ENCODE assay signal across 15 cellular contexts in genomic region chr10:6567203-6567703, GRCh38.
"Had no signal": no experiment of that assay in that cellular context is flagged by ENCODE, and none has a peak within 500 bp of the region (broad histone marks: within the 10 kb centered on the region; RNA-seq: fewer than 3 reads in every experiment).

No MANE protein-coding gene starts in this region.

- H3K9me3 ChIP-seq: body of pancreas, prostate gland had no signal

- ATAC-seq: body of pancreas, esophagus mucosa, left colon, sciatic nerve had no signal

- H3K36me3 Mint-ChIP-seq: naive B cell had no signal

- DNase-seq: activated CD4-positive, CD25-positive, alpha-beta regulatory T cell; activated CD8-positive, alpha-beta memory T cell treated with anti-CD3 and anti-CD28 coated beads, Interleukin-2, amount 50 U/mL, for 48 hours; activated effector memory CD4-positive, alpha-beta T cell treated with Interleukin-2 at 50 U/mL for 16 hours; body of pancreas; central memory CD4-positive, alpha-beta T cell; cortex of kidney; left colon; naive B cell; nucleus accumbens; stimulated activated CD4-positive, alpha-beta T cell treated with anti-CD3 and anti-CD28 coated beads, Interleukin-2, amount 100 ng/mL, for 24 hours; stimulated activated naive CD4-positive, alpha-beta T cell treated with Interleukin-2 at 50 U/mL for 16 hours had no signal

- H3K9me3 Mint-ChIP-seq: naive B cell had no signal

- H3K27me3 ChIP-seq: body of pancreas had no signal

- H3K4me1 ChIP-seq: body of pancreas, prostate gland had no signal

- H3K36me3 ChIP-seq: prostate gland had no signal

- H3K27ac Mint-ChIP-seq: naive B cell had no signal

- H3K27ac ChIP-seq: body of pancreas, prostate gland had no signal

- H3K4me3 ChIP-seq: body of pancreas, lung, prostate gland had no signal

- H3K4me3 Mint-ChIP-seq: naive B cell had no signal
